Comparison of ENCODE assay signal across 11 cellular contexts in the genomic region with DNA sequence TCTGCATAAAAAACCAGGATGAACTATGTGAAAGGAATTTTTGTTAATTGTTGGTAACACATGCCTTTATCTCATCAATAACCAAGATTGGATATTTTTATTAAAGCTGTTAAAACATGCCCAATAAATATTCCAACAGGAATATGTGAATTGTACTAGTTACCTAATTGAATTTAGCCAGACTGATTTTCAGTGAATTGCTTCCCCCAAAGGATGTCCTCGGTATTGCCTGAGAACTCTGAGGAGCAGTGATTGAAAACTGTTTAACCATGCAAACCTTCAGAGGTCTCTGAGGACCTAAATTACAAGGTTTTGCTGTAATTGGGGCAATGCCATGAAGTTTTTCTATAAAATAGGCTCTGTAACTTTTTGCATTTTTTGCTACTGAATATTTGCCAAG.
DNase-seq lines count a peak whose midpoint lies in the region; ATAC-seq and TF ChIP-seq lines count a peak whose summit lies in the region.
"Had no signal": no experiment of that assay in that cellular context is flagged by ENCODE, and none has a peak within 500 bp of the region (broad histone marks: within the 10 kb centered on the region; RNA-seq: fewer than 3 reads in every experiment).

No MANE protein-coding gene starts in this region.

- WGBS in right cardiac atrium: 37% methylated on average over 1 of the region's 1 CpG
- WGBS in esophagus squamous epithelium, 2 donors: 68% methylated on average over 1 of the region's 1 CpG

- peaks cover 21% of the 10 kb centered on the region for H3K36me3 ChIP-seq in left ventricle myocardium inferior
- H3K36me3 ChIP-seq in PC-3 (ENCODE audit: low read depth, low read length): no peaks in the 10 kb centered on the region
- H3K36me3 ChIP-seq in esophagus squamous epithelium: peaks cover 0 to 74% (median 0%) of the 10 kb centered on the region in 3 donors

- DNase-seq in left ventricle myocardium inferior (no peak), right cardiac atrium (no peak), PC-3 (peak; percentile 13), glomerular visceral epithelial cell (ENCODE audit: extremely low spot score) (peak; percentile 11), nucleus accumbens (lab: John Stamatoyannopoulos, UW) (no peak), esophagus squamous epithelium (lab: John Stamatoyannopoulos, UW) (no peak), NCI-H1930 (lab: John Stamatoyannopoulos, UW) (no peak)
- DNase-seq: activated CD4-positive, alpha-beta T cell treated with anti-CD3 and anti-CD28 coated beads for 1 hour; naive B cell; NCI-H1417 treated with DMSO at 0.1 percent for 48 hours had no signal

- intact Hi-C loops in left ventricle myocardium inferior (cut with micrococcal nuclease): no loop called here
- intact Hi-C loops in right cardiac atrium (cut with DNase I): no loop called here
- intact Hi-C loops in PC-3 (cut with micrococcal nuclease): no loop called here
- intact Hi-C loops in esophagus squamous epithelium (cut with DNase I): no loop called here

- no peaks in the 10 kb centered on the region for H3K9me2 ChIP-seq in PC-3 (replicated peaks; ENCODE audit: low read length)

- no peak for TF ChIP-seq POLR2A in esophagus squamous epithelium (IDR thresholded peaks at IDR 0.05)

- no peak overlapping the region for H3K9ac ChIP-seq in PC-3 (ENCODE audit: low read length)

- H3K27ac ChIP-seq in left ventricle myocardium inferior (replicated peaks) (no peak overlapping the region), right cardiac atrium (ENCODE audit: low read length) (no peak overlapping the region), PC-3 (ENCODE audit: low read length) (no peak overlapping the region), esophagus squamous epithelium (no peak overlapping the region)

- H3K4me3 ChIP-seq in left ventricle myocardium inferior: no peak overlapping the region
- H3K4me3 ChIP-seq in right cardiac atrium (ENCODE audit: low read length): no peak overlapping the region
- H3K4me3 ChIP-seq in PC-3 (ENCODE audit: low read length): no peak overlapping the region
- no peak overlapping the region for H3K4me3 ChIP-seq in esophagus squamous epithelium

- no TSS peak for BruUV-seq in PC-3 (replicated peaks; lab: Mats Ljungman, UMichigan)

- H3K27me3 ChIP-seq in left ventricle myocardium inferior (ENCODE audit: low read depth) (no peaks in the 10 kb centered on the region), right cardiac atrium (ENCODE audit: control insufficient read depth, insufficient read depth) (no peaks in the 10 kb centered on the region), PC-3 (ENCODE audit: low read length) (no peaks in the 10 kb centered on the region), esophagus squamous epithelium (no peaks in the 10 kb centered on the region)

- H2AFZ ChIP-seq in PC-3 (ENCODE audit: low read length): no peak overlapping the region

- no peaks in the 10 kb centered on the region for H4K20me1 ChIP-seq in PC-3 (ENCODE audit: low read length)

- POLR2A ChIA-PET in PC-3 (lab: Charles Lee; ENCODE audit: unreplicated experiment): no interaction called here

- H3K9me3 ChIP-seq in left ventricle myocardium inferior (replicated peaks) (no peaks in the 10 kb centered on the region), right cardiac atrium (ENCODE audit: control insufficient read depth, low read length) (no peaks in the 10 kb centered on the region), PC-3 (ENCODE audit: low read length) (no peaks in the 10 kb centered on the region), esophagus squamous epithelium (no peaks in the 10 kb centered on the region)

- no peak for ATAC-seq in right cardiac atrium
- no peak for ATAC-seq in PC-3
- no peak for ATAC-seq in HG02642 (IDR thresholded peaks at IDR 0.05; ENCODE audit: poor library complexity, unreplicated experiment)

- TF ChIP-seq CTCF in left ventricle myocardium inferior (IDR thresholded peaks at IDR 0.05; ENCODE audit: borderline replicate concordance): peak; percentile 50
- peak; percentile 45 for TF ChIP-seq CTCF in PC-3 (conservative IDR thresholded peaks at IDR 0.05; ENCODE audit: low read depth, low read length)
- peak in 3 of 6 experiments; percentile 7 to 16 (median 16) for TF ChIP-seq CTCF in esophagus squamous epithelium (IDR thresholded peaks at IDR 0.05)

- no peaks in the 10 kb centered on the region for H3K79me2 ChIP-seq in PC-3 (ENCODE audit: low read length)

- H3K4me1 ChIP-seq in left ventricle myocardium inferior (no peaks in the 10 kb centered on the region), right cardiac atrium (ENCODE audit: control insufficient read depth, insufficient read depth, low read length) (no peaks in the 10 kb centered on the region), PC-3 (ENCODE audit: insufficient read depth, low read length) (no peaks in the 10 kb centered on the region), esophagus squamous epithelium (no peaks in the 10 kb centered on the region)

- no peak overlapping the region for H3K4me2 ChIP-seq in PC-3 (ENCODE audit: low read length)

- CTCF ChIA-PET in PC-3 (lab: Charles Lee): no interaction called here

- H3F3A ChIP-seq in PC-3 (ENCODE audit: low read length, unreplicated experiment): no peaks in the 10 kb centered on the region

Comparison
In these comparisons a context has a peak if more than half of its experiments do, and no peak if none do; other contexts are left out.
1. DNase-seq: peak in PC-3 (single experiment) and glomerular visceral epithelial cell (single experiment); none in left ventricle myocardium inferior (single experiment), right cardiac atrium (0 of 3), nucleus accumbens (0 of 56), esophagus squamous epithelium (single experiment) and NCI-H1930 (0 of 2).